ENCODE assay signal across 1 cellular context in the genomic region with DNA sequence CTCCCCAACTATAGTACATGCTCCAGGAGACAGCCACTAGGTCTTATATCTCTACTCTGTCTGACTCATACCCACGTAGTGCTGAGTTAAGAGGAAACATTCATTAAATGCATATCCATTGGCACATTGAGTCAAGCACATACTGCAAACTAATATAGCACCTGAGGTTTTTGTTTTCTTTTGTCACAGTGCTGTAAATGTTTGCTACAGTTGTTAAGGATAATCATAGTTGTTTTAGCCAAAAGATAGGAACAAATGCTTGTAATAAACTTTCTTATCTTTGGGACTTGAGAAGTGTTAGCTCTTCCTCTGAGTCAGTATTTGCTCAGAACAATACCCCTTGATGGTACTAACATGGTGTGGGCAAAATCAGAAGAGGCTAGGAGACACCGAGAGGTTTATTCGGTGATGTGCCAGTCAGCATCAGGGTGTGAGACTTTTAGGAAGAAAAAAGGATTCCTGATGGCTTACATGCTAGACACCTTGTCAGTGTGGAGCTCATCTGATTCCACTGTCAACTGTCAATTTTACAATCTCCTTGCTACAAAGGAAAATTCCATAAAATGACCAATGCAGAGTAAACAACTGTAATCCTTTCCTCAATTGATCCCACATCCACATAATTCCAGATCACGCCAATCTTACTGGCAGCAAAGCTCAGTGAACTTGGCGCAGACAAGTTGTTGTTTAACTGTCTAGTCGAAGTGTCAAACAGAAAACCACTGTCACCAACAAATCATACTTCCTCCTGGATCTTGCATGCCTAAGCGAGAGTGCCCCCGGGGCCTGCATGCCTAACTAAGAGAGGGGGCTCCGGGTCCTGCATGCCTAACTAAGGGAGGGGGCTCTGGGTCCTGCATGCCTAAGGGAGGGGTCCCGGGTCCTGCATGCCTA.
TF ChIP-seq lines count a peak whose summit lies in the region.

No MANE protein-coding gene starts in this region.

TF ChIP-seq in HepG2, 621 proteins besides CTCF, POLR2A, EP300 and RAD21 (continued from another document):
- TF ChIP-seq DNMT1 (CRISPR knock-in tag; IDR thresholded peaks at IDR 0.05) (no peak), STAG1 (CRISPR knock-in tag; IDR thresholded peaks at IDR 0.05) (0 out of 2 replicates have a peak, but pooled peaks have one; percentile 3), ZNF292 (CRISPR knock-in tag; IDR thresholded peaks at IDR 0.05; ENCODE audit: borderline replicate concordance, low read depth) (no peak), CEBPB (IDR thresholded peaks at IDR 0.05; ENCODE audit: borderline replicate concordance, low read depth, low read length) (no peak), PHF21A (CRISPR knock-in tag; IDR thresholded peaks at IDR 0.05) (0 out of 2 replicates have a peak, but pooled peaks have one; percentile 27), ZMYM3 (CRISPR knock-in tag; IDR thresholded peaks at IDR 0.05) (no peak), POGZ (CRISPR knock-in tag; IDR thresholded peaks at IDR 0.05) (0 out of 2 replicates have a peak, but pooled peaks have one; percentile 36), HNRNPL (IDR thresholded peaks at IDR 0.05; ENCODE audit: low read depth, low read length) (0 out of 2 replicates have a peak, but pooled peaks have one; percentile 21), GFI1 (CRISPR knock-in tag; IDR thresholded peaks at IDR 0.05; ENCODE audit: borderline replicate concordance) (peak; percentile 47; the same call in 1 of the 2 replicates), CAMTA2 (CRISPR knock-in tag; IDR thresholded peaks at IDR 0.05; ENCODE audit: borderline replicate concordance) (no peak), ZNF878 (CRISPR knock-in tag; IDR thresholded peaks at IDR 0.05) (peak; percentile 66; the same call in 1 of the 2 replicates), FOSL2 (CRISPR knock-in tag; IDR thresholded peaks at IDR 0.05) (peak; percentile 77), NFYB (CRISPR knock-in tag; IDR thresholded peaks at IDR 0.05) (no peak), ZNF678 (CRISPR knock-in tag; IDR thresholded peaks at IDR 0.05) (no peak), HOXA3 (CRISPR knock-in tag; IDR thresholded peaks at IDR 0.05) (peak; percentile 55; the same call in 1 of the 2 replicates), TEAD3 (CRISPR knock-in tag; optimal IDR thresholded peaks at IDR 0.05; ENCODE audit: borderline replicate concordance) (peak; percentile 78), MTA1 (CRISPR knock-in tag; IDR thresholded peaks at IDR 0.05; ENCODE audit: borderline replicate concordance) (peak; percentile 68; the same call in 1 of the 2 replicates), TRIM24 (CRISPR knock-in tag; IDR thresholded peaks at IDR 0.05) (no peak), ATF1 (CRISPR knock-in tag; IDR thresholded peaks at IDR 0.05) (no peak), CREB1 (IDR thresholded peaks at IDR 0.05) (no peak), CREB1 (CRISPR knock-in tag; IDR thresholded peaks at IDR 0.05) (peak; percentile 64), ZNF589 (CRISPR knock-in tag; conservative IDR thresholded peaks at IDR 0.05) (no peak), FOXA3 (CRISPR knock-in tag; IDR thresholded peaks at IDR 0.05) (peak; percentile 84), SMARCE1 (IDR thresholded peaks at IDR 0.05; ENCODE audit: borderline replicate concordance) (no peak), BCL6 (CRISPR knock-in tag; IDR thresholded peaks at IDR 0.05) (peak; percentile 79), SSRP1 (CRISPR knock-in tag; IDR thresholded peaks at IDR 0.05) (peak; percentile 86; the same call in 1 of the 2 replicates), ZNF101 (CRISPR knock-in tag; IDR thresholded peaks at IDR 0.05; ENCODE audit: borderline replicate concordance, low read depth) (no peak)
- TF ChIP-seq, protein P1, sequence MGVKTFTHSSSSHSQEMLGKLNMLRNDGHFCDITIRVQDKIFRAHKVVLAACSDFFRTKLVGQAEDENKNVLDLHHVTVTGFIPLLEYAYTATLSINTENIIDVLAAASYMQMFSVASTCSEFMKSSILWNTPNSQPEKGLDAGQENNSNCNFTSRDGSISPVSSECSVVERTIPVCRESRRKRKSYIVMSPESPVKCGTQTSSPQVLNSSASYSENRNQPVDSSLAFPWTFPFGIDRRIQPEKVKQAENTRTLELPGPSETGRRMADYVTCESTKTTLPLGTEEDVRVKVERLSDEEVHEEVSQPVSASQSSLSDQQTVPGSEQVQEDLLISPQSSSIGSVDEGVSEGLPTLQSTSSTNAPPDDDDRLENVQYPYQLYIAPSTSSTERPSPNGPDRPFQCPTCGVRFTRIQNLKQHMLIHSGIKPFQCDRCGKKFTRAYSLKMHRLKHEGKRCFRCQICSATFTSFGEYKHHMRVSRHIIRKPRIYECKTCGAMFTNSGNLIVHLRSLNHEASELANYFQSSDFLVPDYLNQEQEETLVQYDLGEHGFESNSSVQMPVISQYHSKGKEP (CRISPR knock-in tag; IDR thresholded peaks at IDR 0.05) = no peak
- TF ChIP-seq, protein P2, sequence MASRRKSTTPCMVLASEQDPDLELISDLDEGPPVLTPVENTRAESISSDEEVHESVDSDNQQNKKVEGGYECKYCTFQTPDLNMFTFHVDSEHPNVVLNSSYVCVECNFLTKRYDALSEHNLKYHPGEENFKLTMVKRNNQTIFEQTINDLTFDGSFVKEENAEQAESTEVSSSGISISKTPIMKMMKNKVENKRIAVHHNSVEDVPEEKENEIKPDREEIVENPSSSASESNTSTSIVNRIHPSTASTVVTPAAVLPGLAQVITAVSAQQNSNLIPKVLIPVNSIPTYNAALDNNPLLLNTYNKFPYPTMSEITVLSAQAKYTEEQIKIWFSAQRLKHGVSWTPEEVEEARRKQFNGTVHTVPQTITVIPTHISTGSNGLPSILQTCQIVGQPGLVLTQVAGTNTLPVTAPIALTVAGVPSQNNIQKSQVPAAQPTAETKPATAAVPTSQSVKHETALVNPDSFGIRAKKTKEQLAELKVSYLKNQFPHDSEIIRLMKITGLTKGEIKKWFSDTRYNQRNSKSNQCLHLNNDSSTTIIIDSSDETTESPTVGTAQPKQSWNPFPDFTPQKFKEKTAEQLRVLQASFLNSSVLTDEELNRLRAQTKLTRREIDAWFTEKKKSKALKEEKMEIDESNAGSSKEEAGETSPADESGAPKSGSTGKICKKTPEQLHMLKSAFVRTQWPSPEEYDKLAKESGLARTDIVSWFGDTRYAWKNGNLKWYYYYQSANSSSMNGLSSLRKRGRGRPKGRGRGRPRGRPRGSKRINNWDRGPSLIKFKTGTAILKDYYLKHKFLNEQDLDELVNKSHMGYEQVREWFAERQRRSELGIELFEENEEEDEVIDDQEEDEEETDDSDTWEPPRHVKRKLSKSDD (CRISPR knock-in tag; IDR thresholded peaks at IDR 0.05; ENCODE audit: low read depth) = no peak
- TF ChIP-seq, protein P3, sequence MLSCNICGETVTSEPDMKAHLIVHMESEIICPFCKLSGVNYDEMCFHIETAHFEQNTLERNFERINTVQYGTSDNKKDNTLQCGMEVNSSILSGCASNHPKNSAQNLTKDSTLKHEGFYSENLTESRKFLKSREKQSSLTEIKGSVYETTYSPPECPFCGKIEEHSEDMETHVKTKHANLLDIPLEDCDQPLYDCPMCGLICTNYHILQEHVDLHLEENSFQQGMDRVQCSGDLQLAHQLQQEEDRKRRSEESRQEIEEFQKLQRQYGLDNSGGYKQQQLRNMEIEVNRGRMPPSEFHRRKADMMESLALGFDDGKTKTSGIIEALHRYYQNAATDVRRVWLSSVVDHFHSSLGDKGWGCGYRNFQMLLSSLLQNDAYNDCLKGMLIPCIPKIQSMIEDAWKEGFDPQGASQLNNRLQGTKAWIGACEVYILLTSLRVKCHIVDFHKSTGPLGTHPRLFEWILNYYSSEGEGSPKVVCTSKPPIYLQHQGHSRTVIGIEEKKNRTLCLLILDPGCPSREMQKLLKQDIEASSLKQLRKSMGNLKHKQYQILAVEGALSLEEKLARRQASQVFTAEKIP (CRISPR knock-in tag; IDR thresholded peaks at IDR 0.05; ENCODE audit: borderline replicate concordance) = no peak
- TF ChIP-seq, protein P4, sequence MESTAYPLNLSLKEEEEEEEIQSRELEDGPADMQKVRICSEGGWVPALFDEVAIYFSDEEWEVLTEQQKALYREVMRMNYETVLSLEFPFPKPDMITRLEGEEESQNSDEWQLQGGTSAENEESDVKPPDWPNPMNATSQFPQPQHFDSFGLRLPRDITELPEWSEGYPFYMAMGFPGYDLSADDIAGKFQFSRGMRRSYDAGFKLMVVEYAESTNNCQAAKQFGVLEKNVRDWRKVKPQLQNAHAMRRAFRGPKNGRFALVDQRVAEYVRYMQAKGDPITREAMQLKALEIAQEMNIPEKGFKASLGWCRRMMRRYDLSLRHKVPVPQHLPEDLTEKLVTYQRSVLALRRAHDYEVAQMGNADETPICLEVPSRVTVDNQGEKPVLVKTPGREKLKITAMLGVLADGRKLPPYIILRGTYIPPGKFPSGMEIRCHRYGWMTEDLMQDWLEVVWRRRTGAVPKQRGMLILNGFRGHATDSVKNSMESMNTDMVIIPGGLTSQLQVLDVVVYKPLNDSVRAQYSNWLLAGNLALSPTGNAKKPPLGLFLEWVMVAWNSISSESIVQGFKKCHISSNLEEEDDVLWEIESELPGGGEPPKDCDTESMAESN (CRISPR knock-in tag; conservative IDR thresholded peaks at IDR 0.05) = no peak
- TF ChIP-seq, protein P5, sequence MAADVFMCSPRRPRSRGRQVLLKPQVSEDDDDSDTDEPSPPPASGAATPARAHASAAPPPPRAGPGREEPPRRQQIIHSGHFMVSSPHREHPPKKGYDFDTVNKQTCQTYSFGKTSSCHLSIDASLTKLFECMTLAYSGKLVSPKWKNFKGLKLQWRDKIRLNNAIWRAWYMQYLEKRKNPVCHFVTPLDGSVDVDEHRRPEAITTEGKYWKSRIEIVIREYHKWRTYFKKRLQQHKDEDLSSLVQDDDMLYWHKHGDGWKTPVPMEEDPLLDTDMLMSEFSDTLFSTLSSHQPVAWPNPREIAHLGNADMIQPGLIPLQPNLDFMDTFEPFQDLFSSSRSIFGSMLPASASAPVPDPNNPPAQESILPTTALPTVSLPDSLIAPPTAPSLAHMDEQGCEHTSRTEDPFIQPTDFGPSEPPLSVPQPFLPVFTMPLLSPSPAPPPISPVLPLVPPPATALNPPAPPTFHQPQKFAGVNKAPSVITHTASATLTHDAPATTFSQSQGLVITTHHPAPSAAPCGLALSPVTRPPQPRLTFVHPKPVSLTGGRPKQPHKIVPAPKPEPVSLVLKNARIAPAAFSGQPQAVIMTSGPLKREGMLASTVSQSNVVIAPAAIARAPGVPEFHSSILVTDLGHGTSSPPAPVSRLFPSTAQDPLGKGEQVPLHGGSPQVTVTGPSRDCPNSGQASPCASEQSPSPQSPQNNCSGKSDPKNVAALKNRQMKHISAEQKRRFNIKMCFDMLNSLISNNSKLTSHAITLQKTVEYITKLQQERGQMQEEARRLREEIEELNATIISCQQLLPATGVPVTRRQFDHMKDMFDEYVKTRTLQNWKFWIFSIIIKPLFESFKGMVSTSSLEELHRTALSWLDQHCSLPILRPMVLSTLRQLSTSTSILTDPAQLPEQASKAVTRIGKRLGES (CRISPR knock-in tag; IDR thresholded peaks at IDR 0.05; ENCODE audit: borderline replicate concordance) = no peak
- TF ChIP-seq, protein P6, sequence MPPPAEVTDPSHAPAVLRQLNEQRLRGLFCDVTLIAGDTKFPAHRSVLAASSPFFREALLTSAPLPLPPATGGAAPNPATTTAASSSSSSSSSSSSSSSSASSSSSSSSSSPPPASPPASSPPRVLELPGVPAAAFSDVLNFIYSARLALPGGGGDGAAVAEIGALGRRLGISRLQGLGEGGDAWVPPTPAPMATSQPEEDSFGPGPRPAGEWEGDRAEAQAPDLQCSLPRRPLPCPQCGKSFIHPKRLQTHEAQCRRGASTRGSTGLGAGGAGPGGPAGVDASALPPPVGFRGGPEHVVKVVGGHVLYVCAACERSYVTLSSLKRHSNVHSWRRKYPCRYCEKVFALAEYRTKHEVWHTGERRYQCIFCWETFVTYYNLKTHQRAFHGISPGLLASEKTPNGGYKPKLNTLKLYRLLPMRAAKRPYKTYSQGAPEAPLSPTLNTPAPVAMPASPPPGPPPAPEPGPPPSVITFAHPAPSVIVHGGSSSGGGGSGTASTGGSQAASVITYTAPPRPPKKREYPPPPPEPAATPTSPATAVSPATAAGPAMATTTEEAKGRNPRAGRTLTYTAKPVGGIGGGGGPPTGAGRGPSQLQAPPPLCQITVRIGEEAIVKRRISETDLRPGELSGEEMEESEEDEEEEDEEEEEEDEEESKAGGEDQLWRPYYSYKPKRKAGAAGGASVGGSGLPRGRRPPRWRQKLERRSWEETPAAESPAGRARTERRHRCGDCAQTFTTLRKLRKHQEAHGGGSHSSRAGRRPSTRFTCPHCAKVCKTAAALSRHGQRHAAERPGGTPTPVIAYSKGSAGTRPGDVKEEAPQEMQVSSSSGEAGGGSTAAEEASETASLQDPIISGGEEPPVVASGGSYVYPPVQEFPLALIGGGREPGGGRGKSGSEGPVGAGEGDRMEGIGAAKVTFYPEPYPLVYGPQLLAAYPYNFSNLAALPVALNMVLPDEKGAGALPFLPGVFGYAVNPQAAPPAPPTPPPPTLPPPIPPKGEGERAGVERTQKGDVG (CRISPR knock-in tag; IDR thresholded peaks at IDR 0.05; ENCODE audit: borderline replicate concordance) = 0 out of 2 replicates have a peak, but pooled peaks have one; percentile 63
- TF ChIP-seq, protein P7, sequence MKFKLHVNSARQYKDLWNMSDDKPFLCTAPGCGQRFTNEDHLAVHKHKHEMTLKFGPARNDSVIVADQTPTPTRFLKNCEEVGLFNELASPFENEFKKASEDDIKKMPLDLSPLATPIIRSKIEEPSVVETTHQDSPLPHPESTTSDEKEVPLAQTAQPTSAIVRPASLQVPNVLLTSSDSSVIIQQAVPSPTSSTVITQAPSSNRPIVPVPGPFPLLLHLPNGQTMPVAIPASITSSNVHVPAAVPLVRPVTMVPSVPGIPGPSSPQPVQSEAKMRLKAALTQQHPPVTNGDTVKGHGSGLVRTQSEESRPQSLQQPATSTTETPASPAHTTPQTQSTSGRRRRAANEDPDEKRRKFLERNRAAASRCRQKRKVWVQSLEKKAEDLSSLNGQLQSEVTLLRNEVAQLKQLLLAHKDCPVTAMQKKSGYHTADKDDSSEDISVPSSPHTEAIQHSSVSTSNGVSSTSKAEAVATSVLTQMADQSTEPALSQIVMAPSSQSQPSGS (CRISPR knock-in tag; IDR thresholded peaks at IDR 0.05) = 0 out of 2 replicates have a peak, but pooled peaks have one; percentile 50
